7 cellular contexts compared by ENCODE assay signal in the genomic region with DNA sequence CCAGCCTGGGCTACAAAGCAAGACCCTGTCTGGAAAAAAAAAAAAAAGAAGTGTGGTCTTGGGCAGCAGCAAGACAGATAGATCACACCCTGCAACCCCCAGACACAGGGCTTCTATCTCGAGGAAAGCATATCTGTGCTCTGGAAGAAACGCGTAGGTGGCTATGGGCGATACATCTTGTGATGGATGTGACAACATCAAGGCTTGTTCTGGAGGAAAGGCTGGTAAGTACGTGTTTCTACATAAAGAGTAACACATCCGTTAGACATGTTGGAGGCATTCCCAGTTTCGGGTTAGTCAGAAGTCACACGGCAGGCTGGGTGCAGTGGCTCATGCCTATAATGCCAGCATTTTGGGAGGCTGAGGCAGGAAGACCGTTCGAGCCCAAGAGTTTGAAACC. TPM values are rescaled to one million over a fixed set of nuclear protein-coding genes. Genes with fewer than 3 reads are reported as not detected.
DNase-seq lines count a peak whose midpoint lies in the region; ATAC-seq, FAIRE-seq and TF ChIP-seq lines count a peak whose summit lies in the region.

No MANE protein-coding gene starts in this region.

- no peaks in the 10 kb centered on the region for H3K36me3 ChIP-seq in pancreas

- no peak for FAIRE-seq in pancreas (lab: Jason Lieb, UNC)

- 12 to 16% methylated on average over 10 of the region's 10 CpGs for WGBS in pancreas, 2 donors

- peak in 3 of 4 donors; percentile 49 to 80 (median 71) for ATAC-seq in pancreas
- no peak for ATAC-seq in GM18861 (IDR thresholded peaks at IDR 0.05; ENCODE audit: unreplicated experiment)
- ATAC-seq in HG03439 (IDR thresholded peaks at IDR 0.05; ENCODE audit: unreplicated experiment): no peak

- DNase-seq in GOT3 (lab: John Stamatoyannopoulos, UW): peak; percentile 22
- peak; percentile 99 for DNase-seq in SK-MEL-5 (ENCODE audit: low read depth, low spot score)
- DNase-seq in dermis microvascular lymphatic vessel endothelial cell (ENCODE audit: low read depth in 2 of 2): peak; percentile 56 to 84
- peak in 3 of 6 donors; percentile 23 to 49 (median 31) for DNase-seq in pancreas
- DNase-seq in HuH-7 (ENCODE audit: low spot score): no peak

- H3K27me3 ChIP-seq in pancreas: no peaks in the 10 kb centered on the region

- TF ChIP-seq CTCF in pancreas (IDR thresholded peaks at IDR 0.05): no peak

- H3K4me1 ChIP-seq in pancreas: peaks cover 0 to 3% (median 0%) of the 10 kb centered on the region in 3 donors

- peak overlapping the region in 2 of 4 donors; percentile 19 to 28 for H3K27ac ChIP-seq in pancreas

- H3K4me3 ChIP-seq in pancreas: no peak overlapping the region

- intact Hi-C loops in pancreas (cut with DNase I): no loop called here

- in situ Hi-C loops in SK-MEL-5 (cut with HindIII; ENCODE audit: low pct_unique_long_range_greater_than_20kb, low sequenced_read_pairs): no loop called here

- no peaks in the 10 kb centered on the region for H3K9me3 ChIP-seq in pancreas

RNA-seq across cellular contexts. Expression of gene DHDH, which starts 6.6 kb away (rescaled TPM):
- 0.24 and 0.45 TPM in 2 replicates for total RNA-seq in SK-MEL-5 (2014; rRNA removed; shearing (Covaris generic))
- 0.38 TPM in 1 of 2 replicates, not detected in the other for polyA plus RNA-seq in SK-MEL-5 (2015; cell fraction: cytosol; rRNA removed)
- 3.0 TPM in 1 of 2 replicates, not detected in the other for polyA plus RNA-seq in SK-MEL-5 (2015; cell fraction: nucleus; rRNA removed)
- total RNA-seq in dermis microvascular lymphatic vessel endothelial cell: 0.13 TPM in 1 of 2 replicates, not detected in the other
- total RNA-seq in pancreas: under 1 TPM in 1 of 6 donors, not detected in 5; 0.28 TPM
- 1 to 10 TPM in 1 of 2 donors, under 1 TPM in 1; 0.30 to 1.0 TPM for polyA plus RNA-seq in pancreas

RNA-seq across cellular contexts. Expression of gene NUCB1, which starts 26.8 kb away (rescaled TPM):
- total RNA-seq in SK-MEL-5 (2014; rRNA removed; shearing (Covaris generic)): 164 and 168 TPM in 2 replicates
- 540 and 639 TPM in 2 replicates for polyA plus RNA-seq in SK-MEL-5 (2015; cell fraction: cytosol; rRNA removed)
- polyA plus RNA-seq in SK-MEL-5 (2015; cell fraction: nucleus; rRNA removed): 115 and 146 TPM in 2 replicates
- total RNA-seq in dermis microvascular lymphatic vessel endothelial cell (89.7 and 166 TPM in 2 replicates), pancreas (100 to 1,000 TPM in 2 of 6 donors, 10 to 100 TPM in 4; 60.9 to 136 (median 79.8) TPM)
- 100 to 1,000 TPM; 103 to 118 TPM for polyA plus RNA-seq in pancreas

RNA-seq across cellular contexts. Expression of gene BAX, which starts 27.8 kb away (rescaled TPM):
- total RNA-seq in SK-MEL-5 (2014; rRNA removed; shearing (Covaris generic)): 90.3 and 108 TPM in 2 replicates
- 145 and 162 TPM in 2 replicates for polyA plus RNA-seq in SK-MEL-5 (2015; cell fraction: cytosol; rRNA removed)
- polyA plus RNA-seq in SK-MEL-5 (2015; cell fraction: nucleus; rRNA removed): 210 and 232 TPM in 2 replicates
- total RNA-seq in dermis microvascular lymphatic vessel endothelial cell: 85.0 and 95.6 TPM in 2 replicates
- 10 to 100 TPM; 20.3 to 41.5 (median 28.0) TPM for total RNA-seq in pancreas
- polyA plus RNA-seq in pancreas: 10 to 100 TPM; 43.5 to 48.1 TPM

RNA-seq across cellular contexts. Expression of gene TULP2, which starts 28.4 kb away (rescaled TPM):
- not detected in 2 replicates for total RNA-seq in SK-MEL-5 (2014; rRNA removed; shearing (Covaris generic))
- not detected in 2 replicates for polyA plus RNA-seq in SK-MEL-5 (2015; cell fraction: cytosol; rRNA removed)
- not detected in 2 replicates for polyA plus RNA-seq in SK-MEL-5 (2015; cell fraction: nucleus; rRNA removed)
- total RNA-seq in dermis microvascular lymphatic vessel endothelial cell: under 0.01 and 0.13 TPM in 2 replicates
- total RNA-seq in pancreas: under 1 TPM in 1 of 6 donors, not detected in 5; 0.35 TPM
- not detected for polyA plus RNA-seq in pancreas

RNA-seq across cellular contexts. Expression of gene FTL, which starts 38.2 kb away (rescaled TPM):
- total RNA-seq in SK-MEL-5 (2014; rRNA removed; shearing (Covaris generic)): 1,840 and 1,902 TPM in 2 replicates
- 1,783 and 1,985 TPM in 2 replicates for polyA plus RNA-seq in SK-MEL-5 (2015; cell fraction: cytosol; rRNA removed)
- polyA plus RNA-seq in SK-MEL-5 (2015; cell fraction: nucleus; rRNA removed): 182 and 219 TPM in 2 replicates
- total RNA-seq in dermis microvascular lymphatic vessel endothelial cell (625 and 1,172 TPM in 2 replicates), pancreas (1,000 to 10,000 TPM in 1 of 6 donors, 100 to 1,000 TPM in 5; 394 to 1,427 (median 690) TPM)
- polyA plus RNA-seq in pancreas: 1,000 to 10,000 TPM; 1,427 to 1,473 TPM

Comparison
In these comparisons a context has a peak if more than half of its experiments do, and no peak if none do; other contexts are left out.
1. ATAC-seq: peak in pancreas (3 of 4); none in GM18861 (single experiment) and HG03439 (single experiment).